In genomic region chr18:78753240-78753639, GRCh38 we compare ENCODE assay signal across 15 cellular contexts.
"Had no signal": no experiment of that assay in that cellular context is flagged by ENCODE, and none has a peak within 500 bp of the region (broad histone marks: within the 10 kb centered on the region; RNA-seq: fewer than 3 reads in every experiment).

No MANE protein-coding gene starts in this region.

- H3K27me3 ChIP-seq: left lung had no signal

- H3K4me3 ChIP-seq: left lung, psoas muscle, sigmoid colon, thoracic aorta had no signal

- H3K4me1 ChIP-seq: left lung, psoas muscle, sigmoid colon had no signal

- H3K36me3 ChIP-seq: left lung, sigmoid colon, thoracic aorta had no signal

- DNase-seq: activated B cell treated with CpG ODN at 0.5 μM for 24 hours; activated CD4-positive, alpha-beta T cell treated with anti-CD3 and anti-CD28 coated beads for 48 hours; activated CD8-positive, alpha-beta T cell treated with anti-CD3 and anti-CD28 coated beads, Interleukin-2, amount 10 ng/mL, durations not matched to agents 7 days and 5 days; activated gamma-delta T cell; activated T-cell treated with anti-CD3 and anti-CD28 coated beads, Interleukin-2, amount 50 U/mL, for 48 hours; hypothalamus; kidney; psoas muscle; sigmoid colon; SK-N-SH; stimulated activated CD4-positive, alpha-beta T cell treated with anti-CD3 and anti-CD28 coated beads, Interleukin-4, amount 100 ng/mL, for 4 hours had no signal

- H3K9me3 ChIP-seq: left lung, psoas muscle, sigmoid colon, SK-N-SH, thoracic aorta had no signal

- H3K36me3 Mint-ChIP-seq: activated naive CD8-positive, alpha-beta T cell; stimulated activated memory B cell treated with anti-CD40 and anti-IgM and Interleukin-4, amounts not matched to agents 10 μg/mL and 1 μg/mL and 100 μg/mL, for 72 hours had no signal

- ATAC-seq: activated CD8-positive, alpha-beta T cell treated with anti-CD3 and anti-CD28 coated beads, Interleukin-2, amount 10 ng/mL, durations not matched to agents 7 days and 5 days; left lung; psoas muscle; stimulated activated memory B cell treated with anti-CD40 and anti-IgM and Interleukin-4, amounts not matched to agents 10 μg/mL and 1 μg/mL and 100 μg/mL, for 72 hours had no signal

- H3K9me2 ChIP-seq: SK-N-SH had no signal

- H3K27ac Mint-ChIP-seq: activated B cell treated with CpG ODN at 0.5 μM for 24 hours; activated CD8-positive, alpha-beta T cell treated with anti-CD3 and anti-CD28 coated beads, Interleukin-2, amount 10 ng/mL, durations not matched to agents 7 days and 5 days; activated naive CD8-positive, alpha-beta T cell; stimulated activated memory B cell treated with anti-CD40 and anti-IgM and Interleukin-4, amounts not matched to agents 10 μg/mL and 1 μg/mL and 100 μg/mL, for 72 hours had no signal

- H3K27ac ChIP-seq: left lung, psoas muscle, sigmoid colon, thoracic aorta had no signal

- H3K4me2 ChIP-seq: SK-N-SH had no signal

- H3K4me3 Mint-ChIP-seq: activated B cell treated with CpG ODN at 0.5 μM for 24 hours; activated CD8-positive, alpha-beta T cell treated with anti-CD3 and anti-CD28 coated beads, Interleukin-2, amount 10 ng/mL, durations not matched to agents 7 days and 5 days; activated naive CD8-positive, alpha-beta T cell; stimulated activated memory B cell treated with anti-CD40 and anti-IgM and Interleukin-4, amounts not matched to agents 10 μg/mL and 1 μg/mL and 100 μg/mL, for 72 hours had no signal

- H3K9ac ChIP-seq: SK-N-SH had no signal

- H3K27me3 Mint-ChIP-seq: activated B cell treated with CpG ODN at 0.5 μM for 24 hours; stimulated activated memory B cell treated with anti-CD40 and anti-IgM and Interleukin-4, amounts not matched to agents 10 μg/mL and 1 μg/mL and 100 μg/mL, for 72 hours had no signal

- H3K4me1 Mint-ChIP-seq: activated B cell treated with CpG ODN at 0.5 μM for 24 hours; stimulated activated memory B cell treated with anti-CD40 and anti-IgM and Interleukin-4, amounts not matched to agents 10 μg/mL and 1 μg/mL and 100 μg/mL, for 72 hours had no signal
